In the genomic region with DNA sequence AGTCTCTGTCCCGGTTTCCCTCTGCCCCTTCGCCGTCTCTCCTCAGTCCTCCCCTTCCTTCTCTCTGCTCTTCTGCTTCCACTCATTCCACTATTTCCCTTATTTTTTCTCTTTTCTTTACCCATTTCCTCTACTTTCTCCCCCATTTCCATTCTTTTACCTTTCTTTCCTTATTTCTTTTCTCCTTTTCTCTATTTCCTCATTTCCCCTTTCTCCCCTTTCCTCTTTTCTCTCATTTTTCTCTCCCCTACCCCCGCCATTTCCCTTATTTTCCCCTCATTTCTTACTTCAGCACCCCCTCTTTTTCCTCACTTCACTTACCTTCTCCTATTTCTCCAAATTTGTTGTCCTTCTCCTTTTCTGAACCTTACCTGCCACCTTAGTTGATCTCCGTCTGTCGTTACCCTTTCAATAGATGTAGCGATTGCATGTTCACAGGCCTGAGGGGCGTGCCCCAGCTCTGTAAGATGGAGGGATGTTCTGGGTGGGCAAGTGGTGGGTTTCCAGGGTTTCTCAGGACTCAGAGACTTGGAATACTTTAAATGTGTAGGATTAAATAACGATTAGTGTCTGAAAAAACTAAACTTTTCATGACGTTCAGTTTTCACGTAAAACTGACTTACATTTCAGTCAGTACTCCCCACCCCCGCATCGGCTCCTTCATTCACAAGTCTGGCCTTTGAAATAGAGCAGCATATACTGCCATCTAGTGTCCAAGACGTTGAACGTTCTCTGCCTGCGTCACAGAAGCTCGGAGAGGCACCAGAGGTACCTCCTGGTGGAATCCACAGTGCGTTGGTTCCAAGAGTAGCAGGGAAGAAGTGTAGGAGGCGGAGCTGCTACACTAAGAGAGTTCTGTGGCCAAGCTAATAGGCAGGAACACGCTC, we compare ENCODE assay signal across 1 cellular context.
TF ChIP-seq lines count a peak whose summit lies in the region.

No MANE protein-coding gene starts in this region.

TF ChIP-seq in HEK293, 187 proteins besides CTCF, POLR2A, EP300 and RAD21 (continued from another document and continues in another):
- TF ChIP-seq, protein P1, sequence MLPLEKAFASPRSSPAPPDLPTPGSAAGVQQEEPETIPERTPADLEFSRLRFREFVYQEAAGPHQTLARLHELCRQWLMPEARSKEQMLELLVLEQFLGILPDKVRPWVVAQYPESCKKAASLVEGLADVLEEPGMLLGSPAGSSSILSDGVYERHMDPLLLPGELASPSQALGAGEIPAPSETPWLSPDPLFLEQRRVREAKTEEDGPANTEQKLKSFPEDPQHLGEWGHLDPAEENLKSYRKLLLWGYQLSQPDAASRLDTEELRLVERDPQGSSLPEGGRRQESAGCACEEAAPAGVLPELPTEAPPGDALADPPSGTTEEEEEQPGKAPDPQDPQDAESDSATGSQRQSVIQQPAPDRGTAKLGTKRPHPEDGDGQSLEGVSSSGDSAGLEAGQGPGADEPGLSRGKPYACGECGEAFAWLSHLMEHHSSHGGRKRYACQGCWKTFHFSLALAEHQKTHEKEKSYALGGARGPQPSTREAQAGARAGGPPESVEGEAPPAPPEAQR (tag by site-specific recombination; IDR thresholded peaks at IDR 0.05), result no peak
- no peak for TF ChIP-seq ZFP3 (tag by site-specific recombination; IDR thresholded peaks at IDR 0.05; ENCODE audit: low read depth)
- TF ChIP-seq ZNF132 (tag by site-specific recombination; IDR thresholded peaks at IDR 0.05; ENCODE audit: borderline replicate concordance), result no peak
- TF ChIP-seq TCF7L2 (IDR thresholded peaks at IDR 0.05; ENCODE audit: borderline replicate concordance, low read depth, low read length), result no peak
- TF ChIP-seq ZNF501 (tag by site-specific recombination; IDR thresholded peaks at IDR 0.05), result no peak; the same call in 1 of the 2 replicates
- no peak; the same call in 1 of the 2 replicates for TF ChIP-seq ZBTB20 (tag by site-specific recombination; IDR thresholded peaks at IDR 0.05)
- 0 out of 2 replicates have a peak, but pooled peaks have one; percentile 44 for TF ChIP-seq ZNF791 (tag by site-specific recombination; IDR thresholded peaks at IDR 0.05)
- TF ChIP-seq ZSCAN16 (tag by site-specific recombination; IDR thresholded peaks at IDR 0.05), result no peak
- no peak; the same call in 1 of the 2 replicates for TF ChIP-seq ZBTB10 (tag by site-specific recombination; IDR thresholded peaks at IDR 0.05)
- no peak for TF ChIP-seq ZNF830 (tag by site-specific recombination; IDR thresholded peaks at IDR 0.05; ENCODE audit: low read depth)
- TF ChIP-seq, protein P2, sequence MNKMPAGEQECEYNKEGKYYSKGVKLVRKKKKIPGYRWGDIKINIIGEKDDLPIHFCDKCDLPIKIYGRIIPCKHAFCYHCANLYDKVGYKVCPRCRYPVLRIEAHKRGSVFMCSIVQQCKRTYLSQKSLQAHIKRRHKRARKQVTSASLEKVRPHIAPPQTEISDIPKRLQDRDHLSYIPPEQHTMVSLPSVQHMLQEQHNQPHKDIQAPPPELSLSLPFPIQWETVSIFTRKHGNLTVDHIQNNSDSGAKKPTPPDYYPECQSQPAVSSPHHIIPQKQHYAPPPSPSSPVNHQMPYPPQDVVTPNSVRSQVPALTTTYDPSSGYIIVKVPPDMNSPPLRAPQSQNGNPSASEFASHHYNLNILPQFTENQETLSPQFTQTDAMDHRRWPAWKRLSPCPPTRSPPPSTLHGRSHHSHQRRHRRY (tag by site-specific recombination; IDR thresholded peaks at IDR 0.05), result no peak; the same call in 1 of the 2 replicates
- TF ChIP-seq ZNF624 (tag by site-specific recombination; IDR thresholded peaks at IDR 0.05), result no peak
- TF ChIP-seq KLF1 (tag by site-specific recombination; IDR thresholded peaks at IDR 0.05), result 0 out of 2 replicates have a peak, but pooled peaks have one; percentile 7
- TF ChIP-seq SP3 (tag by site-specific recombination; IDR thresholded peaks at IDR 0.05), result no peak
- no peak for TF ChIP-seq ZNF843 (tag by site-specific recombination; IDR thresholded peaks at IDR 0.05)
- no peak for TF ChIP-seq ZNF701 (tag by site-specific recombination; IDR thresholded peaks at IDR 0.05)
- TF ChIP-seq GLIS1 (tag by site-specific recombination; IDR thresholded peaks at IDR 0.05), result peak; percentile 43; the same call in 1 of the 2 replicates
- TF ChIP-seq ZNF175 (tag by site-specific recombination; IDR thresholded peaks at IDR 0.05), result no peak
- no peak for TF ChIP-seq WT1 (tag by site-specific recombination; IDR thresholded peaks at IDR 0.05)
- TF ChIP-seq, protein P3, sequence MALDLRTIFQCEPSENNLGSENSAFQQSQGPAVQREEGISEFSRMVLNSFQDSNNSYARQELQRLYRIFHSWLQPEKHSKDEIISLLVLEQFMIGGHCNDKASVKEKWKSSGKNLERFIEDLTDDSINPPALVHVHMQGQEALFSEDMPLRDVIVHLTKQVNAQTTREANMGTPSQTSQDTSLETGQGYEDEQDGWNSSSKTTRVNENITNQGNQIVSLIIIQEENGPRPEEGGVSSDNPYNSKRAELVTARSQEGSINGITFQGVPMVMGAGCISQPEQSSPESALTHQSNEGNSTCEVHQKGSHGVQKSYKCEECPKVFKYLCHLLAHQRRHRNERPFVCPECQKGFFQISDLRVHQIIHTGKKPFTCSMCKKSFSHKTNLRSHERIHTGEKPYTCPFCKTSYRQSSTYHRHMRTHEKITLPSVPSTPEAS (tag by site-specific recombination; IDR thresholded peaks at IDR 0.05), result peak; percentile 6; the same call in 1 of the 2 replicates
- no peak for TF ChIP-seq HOXC10 (CRISPR knock-in tag; IDR thresholded peaks at IDR 0.05)
- TF ChIP-seq ZNF362 (tag by site-specific recombination; IDR thresholded peaks at IDR 0.05), result no peak
- no peak; the same call in 1 of the 2 replicates for TF ChIP-seq ZNF248 (tag by site-specific recombination; IDR thresholded peaks at IDR 0.05)
- no peak for TF ChIP-seq YY2 (tag by site-specific recombination; IDR thresholded peaks at IDR 0.05)
- no peak for TF ChIP-seq ZNF23 (tag by site-specific recombination; IDR thresholded peaks at IDR 0.05; ENCODE audit: borderline replicate concordance)
- no peak for TF ChIP-seq ZNF112 (tag by site-specific recombination; IDR thresholded peaks at IDR 0.05)
- no peak for TF ChIP-seq BCL11B (tag by site-specific recombination; IDR thresholded peaks at IDR 0.05; ENCODE audit: low read depth)
- TF ChIP-seq SP2 (tag by site-specific recombination; IDR thresholded peaks at IDR 0.05), result no peak
- TF ChIP-seq ZNF140 (tag by site-specific recombination; IDR thresholded peaks at IDR 0.05), result no peak
- peak; percentile 32; the same call in 1 of the 2 replicates for TF ChIP-seq ZSCAN30 (tag by site-specific recombination; IDR thresholded peaks at IDR 0.05)
- TF ChIP-seq, protein P4, sequence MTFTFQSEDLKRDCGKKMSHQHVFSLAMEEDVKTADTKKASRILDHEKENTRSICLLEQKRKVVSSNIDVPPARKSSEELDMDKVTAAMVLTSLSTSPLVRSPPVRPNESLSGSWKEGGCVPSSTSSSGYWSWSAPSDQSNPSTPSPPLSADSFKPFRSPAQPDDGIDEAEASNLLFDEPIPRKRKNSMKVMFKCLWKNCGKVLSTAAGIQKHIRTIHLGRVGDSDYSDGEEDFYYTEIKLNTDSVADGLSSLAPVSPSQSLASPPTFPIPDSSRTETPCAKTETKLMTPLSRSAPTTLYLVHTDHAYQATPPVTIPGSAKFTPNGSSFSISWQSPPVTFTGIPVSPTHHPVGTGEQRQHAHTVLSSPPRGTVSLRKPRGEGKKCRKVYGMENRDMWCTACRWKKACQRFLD (tag by site-specific recombination; IDR thresholded peaks at IDR 0.05), result no peak
- TF ChIP-seq ZIC2 (tag by site-specific recombination; IDR thresholded peaks at IDR 0.05), result no peak
- TF ChIP-seq ZNF26 (tag by site-specific recombination; IDR thresholded peaks at IDR 0.05), result no peak
- peak; percentile 99 for TF ChIP-seq PRDM1 (tag by site-specific recombination; IDR thresholded peaks at IDR 0.05)
- TF ChIP-seq KLF9 (tag by site-specific recombination; IDR thresholded peaks at IDR 0.05; ENCODE audit: low read depth), result peak; percentile 64; the same call in 1 of the 2 replicates
- TF ChIP-seq, protein P5, sequence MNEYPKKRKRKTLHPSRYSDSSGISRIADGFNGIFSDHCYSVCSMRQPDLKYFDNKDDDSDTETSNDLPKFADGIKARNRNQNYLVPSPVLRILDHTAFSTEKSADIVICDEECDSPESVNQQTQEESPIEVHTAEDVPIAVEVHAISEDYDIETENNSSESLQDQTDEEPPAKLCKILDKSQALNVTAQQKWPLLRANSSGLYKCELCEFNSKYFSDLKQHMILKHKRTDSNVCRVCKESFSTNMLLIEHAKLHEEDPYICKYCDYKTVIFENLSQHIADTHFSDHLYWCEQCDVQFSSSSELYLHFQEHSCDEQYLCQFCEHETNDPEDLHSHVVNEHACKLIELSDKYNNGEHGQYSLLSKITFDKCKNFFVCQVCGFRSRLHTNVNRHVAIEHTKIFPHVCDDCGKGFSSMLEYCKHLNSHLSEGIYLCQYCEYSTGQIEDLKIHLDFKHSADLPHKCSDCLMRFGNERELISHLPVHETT (tag by site-specific recombination; IDR thresholded peaks at IDR 0.05), result no peak
- no peak for TF ChIP-seq ZNF433 (tag by site-specific recombination; IDR thresholded peaks at IDR 0.05; ENCODE audit: low read depth)
- TF ChIP-seq ZNF670 (tag by site-specific recombination; IDR thresholded peaks at IDR 0.05; ENCODE audit: low read depth), result no peak
- TF ChIP-seq ZNF157 (tag by site-specific recombination; IDR thresholded peaks at IDR 0.05), result 0 out of 2 replicates have a peak, but pooled peaks have one; percentile 29
- no peak for TF ChIP-seq KLF16 (tag by site-specific recombination; IDR thresholded peaks at IDR 0.05)
- no peak for TF ChIP-seq ZNF146 (tag by site-specific recombination; IDR thresholded peaks at IDR 0.05)
- no peak for TF ChIP-seq OSR2 (tag by site-specific recombination; IDR thresholded peaks at IDR 0.05)
- TF ChIP-seq ZNF292 (tag by site-specific recombination; IDR thresholded peaks at IDR 0.05; ENCODE audit: borderline replicate concordance, low read depth), result no peak
- TF ChIP-seq YY1 (tag by site-specific recombination; IDR thresholded peaks at IDR 0.05), result no peak
- TF ChIP-seq ZNF555 (tag by site-specific recombination; conservative IDR thresholded peaks at IDR 0.05), result no peak
- TF ChIP-seq ZNF121 (tag by site-specific recombination; IDR thresholded peaks at IDR 0.05), result no peak
- TF ChIP-seq ZNF561 (tag by site-specific recombination; IDR thresholded peaks at IDR 0.05; ENCODE audit: borderline replicate concordance), result 0 out of 2 replicates have a peak, but pooled peaks have one; percentile 44
- TF ChIP-seq, protein P6, sequence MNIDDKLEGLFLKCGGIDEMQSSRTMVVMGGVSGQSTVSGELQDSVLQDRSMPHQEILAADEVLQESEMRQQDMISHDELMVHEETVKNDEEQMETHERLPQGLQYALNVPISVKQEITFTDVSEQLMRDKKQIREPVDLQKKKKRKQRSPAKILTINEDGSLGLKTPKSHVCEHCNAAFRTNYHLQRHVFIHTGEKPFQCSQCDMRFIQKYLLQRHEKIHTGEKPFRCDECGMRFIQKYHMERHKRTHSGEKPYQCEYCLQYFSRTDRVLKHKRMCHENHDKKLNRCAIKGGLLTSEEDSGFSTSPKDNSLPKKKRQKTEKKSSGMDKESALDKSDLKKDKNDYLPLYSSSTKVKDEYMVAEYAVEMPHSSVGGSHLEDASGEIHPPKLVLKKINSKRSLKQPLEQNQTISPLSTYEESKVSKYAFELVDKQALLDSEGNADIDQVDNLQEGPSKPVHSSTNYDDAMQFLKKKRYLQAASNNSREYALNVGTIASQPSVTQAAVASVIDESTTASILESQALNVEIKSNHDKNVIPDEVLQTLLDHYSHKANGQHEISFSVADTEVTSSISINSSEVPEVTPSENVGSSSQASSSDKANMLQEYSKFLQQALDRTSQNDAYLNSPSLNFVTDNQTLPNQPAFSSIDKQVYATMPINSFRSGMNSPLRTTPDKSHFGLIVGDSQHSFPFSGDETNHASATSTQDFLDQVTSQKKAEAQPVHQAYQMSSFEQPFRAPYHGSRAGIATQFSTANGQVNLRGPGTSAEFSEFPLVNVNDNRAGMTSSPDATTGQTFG (tag by site-specific recombination; IDR thresholded peaks at IDR 0.05; ENCODE audit: borderline replicate concordance), result 0 out of 2 replicates have a peak, but pooled peaks have one; percentile 52
- TF ChIP-seq ZNF792 (tag by site-specific recombination; IDR thresholded peaks at IDR 0.05), result no peak
- peak; percentile 61; the same call in 1 of the 2 replicates for TF ChIP-seq ZBTB7A (tag by site-specific recombination; IDR thresholded peaks at IDR 0.05; ENCODE audit: low read depth)
